Comparison of ENCODE assay signal across 1 cellular context in genomic region chr2:10346929-10347558, GRCh38.
TF ChIP-seq lines count a peak whose summit lies in the region.

No MANE protein-coding gene starts in this region.

TF ChIP-seq in GM23338, 12 proteins besides CTCF, POLR2A, EP300 and RAD21 (continued from another document):
- no peak for TF ChIP-seq ZNF462 (CRISPR knock-in tag; IDR thresholded peaks at IDR 0.05)
- TF ChIP-seq ZNF331 (CRISPR knock-in tag; IDR thresholded peaks at IDR 0.05; ENCODE audit: low read depth): no peak
- TF ChIP-seq POLR2AphosphoS5 (IDR thresholded peaks at IDR 0.05; ENCODE audit: low read depth): no peak
- no peak for TF ChIP-seq CREB1 (CRISPR knock-in tag; IDR thresholded peaks at IDR 0.05; ENCODE audit: low read depth)
